1 cellular context compared by ENCODE assay signal in the genomic region with DNA sequence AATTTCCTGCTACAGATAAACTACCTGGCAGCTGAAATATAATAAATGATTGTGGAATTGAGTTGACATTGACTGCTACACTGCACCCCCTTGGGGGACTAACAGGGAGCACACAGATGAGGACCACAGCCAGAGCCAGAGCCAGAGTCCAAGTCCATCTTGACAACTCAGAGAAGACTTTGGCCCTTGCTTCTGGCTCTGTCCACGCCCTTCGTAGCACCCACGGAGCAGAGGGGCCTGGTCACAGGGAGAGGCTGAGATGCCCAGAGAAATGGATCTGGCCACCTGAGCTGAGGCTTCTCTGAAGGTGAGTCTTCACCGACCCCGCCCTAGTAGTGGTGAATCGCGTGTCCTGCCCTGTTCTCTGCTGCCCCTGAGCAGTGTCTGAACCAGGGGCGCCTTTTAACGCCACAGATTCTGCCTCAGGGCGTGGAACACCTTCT.
TF ChIP-seq lines count a peak whose summit lies in the region.

No MANE protein-coding gene starts in this region.

TF ChIP-seq in HCT116, 20 proteins besides CTCF, POLR2A, EP300 and RAD21:
- TF ChIP-seq, protein P1, sequence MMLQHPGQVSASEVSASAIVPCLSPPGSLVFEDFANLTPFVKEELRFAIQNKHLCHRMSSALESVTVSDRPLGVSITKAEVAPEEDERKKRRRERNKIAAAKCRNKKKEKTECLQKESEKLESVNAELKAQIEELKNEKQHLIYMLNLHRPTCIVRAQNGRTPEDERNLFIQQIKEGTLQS (IDR thresholded peaks at IDR 0.05) = no peak
- TF ChIP-seq ELF1 (IDR thresholded peaks at IDR 0.05; ENCODE audit: borderline replicate concordance, low read depth) (no peak), POLR2AphosphoS5 (IDR thresholded peaks at IDR 0.05; ENCODE audit: low read depth, low read length) (peak; percentile 26; the same call in 1 of the 2 replicates)
